8 cellular contexts compared by ENCODE assay signal in the genomic region with DNA sequence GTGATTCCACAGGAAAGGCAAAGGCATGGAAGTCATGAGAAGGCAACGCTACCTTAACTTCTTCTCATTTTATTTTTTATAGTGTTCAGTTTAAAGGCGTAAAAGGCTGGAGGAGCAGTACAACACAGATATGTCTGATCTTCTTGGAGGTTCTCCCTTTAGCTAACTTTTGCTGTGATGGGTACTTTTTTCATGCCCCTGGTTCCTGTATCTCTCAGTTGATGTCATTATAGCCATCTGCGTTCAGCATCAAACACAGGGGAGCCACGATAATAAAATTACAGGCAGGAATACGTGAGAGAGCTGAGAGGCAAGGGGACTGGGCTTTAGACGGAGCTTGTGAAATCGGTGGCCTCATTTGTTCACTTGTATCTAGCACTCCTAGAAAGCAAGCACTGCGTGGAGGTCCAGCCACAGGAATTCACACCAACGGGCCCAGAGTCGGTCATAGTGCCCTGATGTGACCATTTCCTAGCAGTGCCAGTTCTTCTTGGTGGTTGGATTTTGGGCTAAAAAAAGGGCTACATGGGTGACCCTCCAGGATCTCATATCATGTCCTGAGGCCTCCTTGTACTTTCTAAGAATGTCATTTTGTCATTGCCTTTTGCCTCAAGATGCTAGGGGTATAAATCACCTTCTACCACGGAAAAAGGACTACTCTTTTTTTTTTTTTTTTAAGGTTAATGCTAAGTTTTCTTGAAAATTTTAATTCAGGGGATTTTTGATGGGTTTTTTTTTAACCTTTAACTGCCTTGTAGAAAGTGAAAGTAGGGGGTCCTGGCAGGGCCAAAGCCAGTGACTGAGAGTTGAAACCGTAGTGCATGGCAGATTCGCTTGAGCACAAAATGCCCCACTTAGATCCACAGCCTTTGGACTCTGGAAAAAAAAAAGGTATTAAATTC.
A peak's percentile ranks its signal among the peaks of the same experiment; 100 is the strongest.
DNase-seq lines count a peak whose midpoint lies in the region; ATAC-seq and TF ChIP-seq lines count a peak whose summit lies in the region.

No MANE protein-coding gene starts in this region.

- TF ChIP-seq POLR2A in lower leg skin (IDR thresholded peaks at IDR 0.05) (no peak), testis (IDR thresholded peaks at IDR 0.05) (no peak)

- H3K27me3 ChIP-seq in testis, result no peaks in the 10 kb centered on the region

- H3K4me3 ChIP-seq in lower leg skin (ENCODE audit: low read depth, poor library complexity, severe bottlenecking) (no peak overlapping the region), testis (no peak overlapping the region)

- peak overlapping the region; percentile 85 to 94 for H3K4me3 Mint-ChIP-seq in activated T-cell treated with anti-CD3 and anti-CD28 coated beads, Interleukin-2, amount 50 U/mL, for 72 hours

- WGBS in lower leg skin, 2 donors, result 87 to 89% methylated on average over 13 of the region's 13 CpGs
- 91 to 95% methylated on average over 13 of the region's 13 CpGs for WGBS in testis, 2 donors

- peaks cover 100% of the 10 kb centered on the region for H3K4me1 Mint-ChIP-seq in activated T-cell treated with anti-CD3 and anti-CD28 coated beads, Interleukin-2, amount 50 U/mL, for 72 hours (ENCODE audit: low read depth)

- peak; percentile 49 for ATAC-seq in HG02884 (IDR thresholded peaks at IDR 0.05; ENCODE audit: unreplicated experiment)
- peak; percentile 34 to 54 for ATAC-seq in activated T-cell treated with anti-CD3 and anti-CD28 coated beads, Interleukin-2, amount 50 U/mL, for 72 hours (replicated peaks in 1 of 2)
- ATAC-seq in stimulated activated naive CD8-positive, alpha-beta T cell treated with anti-CD3 and anti-CD28 coated beads, Interleukin-15, Interleukin-2, amounts not matched to agents 100 U/mL and 50 U/mL, for 24 hours, result peak; percentile 55

- intact Hi-C loops in lower leg skin (cut with DNase I; ENCODE audit: low total_unique reads), result no loop called here
- intact Hi-C loops in testis (cut with DNase I; ENCODE audit: low total_unique reads), result no loop called here

- no peaks in the 10 kb centered on the region for H3K9me3 ChIP-seq in testis

- no peaks in the 10 kb centered on the region for H3K36me3 ChIP-seq in testis (ENCODE audit: low read depth, missing control alignments)

- peaks cover 19 to 28% of the 10 kb centered on the region in 2 donors for H3K36me3 Mint-ChIP-seq in activated T-cell treated with anti-CD3 and anti-CD28 coated beads, Interleukin-2, amount 50 U/mL, for 72 hours (ENCODE audit: insufficient read depth in 2 of 2)

- peak overlapping the region; percentile 100 for H3K27ac Mint-ChIP-seq in activated T-cell treated with anti-CD3 and anti-CD28 coated beads, Interleukin-2, amount 50 U/mL, for 72 hours

- H3K9me3 Mint-ChIP-seq in activated T-cell treated with anti-CD3 and anti-CD28 coated beads, Interleukin-2, amount 50 U/mL, for 72 hours, result no peaks in the 10 kb centered on the region

- peak; percentile 72 for DNase-seq in activated effector memory CD4-positive, alpha-beta T cell treated with anti-CD3 and anti-CD28 coated beads, Interleukin-2, amount 50 U/mL, for 16 hours
- DNase-seq in activated effector memory CD4-positive, alpha-beta T cell treated with Interleukin-2 at 50 U/mL for 16 hours, result no peak
- peak; percentile 48 to 63 for DNase-seq in activated T-cell treated with anti-CD3 and anti-CD28 coated beads, Interleukin-2, amount 50 U/mL, for 72 hours
- peak; percentile 51 for DNase-seq in stimulated activated naive CD8-positive, alpha-beta T cell treated with anti-CD3 and anti-CD28 coated beads, Interleukin-15, Interleukin-2, amounts not matched to agents 100 U/mL and 50 U/mL, for 24 hours
- no peak for DNase-seq in lower leg skin (ENCODE audit: low spot score in 2 of 2)
- no peak for DNase-seq in testis
- DNase-seq in NCI-H446 treated with DMSO at 0.1 percent for 48 hours (lab: John Stamatoyannopoulos, UW), result no peak

- no peaks in the 10 kb centered on the region for H3K4me1 ChIP-seq in testis

- no peaks in the 10 kb centered on the region for H3K27me3 Mint-ChIP-seq in activated T-cell treated with anti-CD3 and anti-CD28 coated beads, Interleukin-2, amount 50 U/mL, for 72 hours (ENCODE audit: low read depth)

- TF ChIP-seq CTCF in lower leg skin (IDR thresholded peaks at IDR 0.05) (no peak), testis (IDR thresholded peaks at IDR 0.05) (no peak)

- no peak overlapping the region for H3K27ac ChIP-seq in testis

Comparison
In these comparisons a context has a peak if more than half of its experiments do, and no peak if none do; other contexts are left out.
1. DNase-seq: peak in activated effector memory CD4-positive, alpha-beta T cell treated with anti-CD3 and anti-CD28 coated beads, Interleukin-2, amount 50 U/mL, for 16 hours (single experiment), activated T-cell treated with anti-CD3 and anti-CD28 coated beads, Interleukin-2, amount 50 U/mL, for 72 hours (2 of 2) and stimulated activated naive CD8-positive, alpha-beta T cell treated with anti-CD3 and anti-CD28 coated beads, Interleukin-15, Interleukin-2, amounts not matched to agents 100 U/mL and 50 U/mL, for 24 hours (single experiment); none in activated effector memory CD4-positive, alpha-beta T cell treated with Interleukin-2 at 50 U/mL for 16 hours (single experiment), lower leg skin (0 of 2), testis (single experiment) and NCI-H446 treated with DMSO at 0.1 percent for 48 hours (single experiment).
2. Peak in every context shown above with its lines, with median percentiles within 50 percentile points of each other: ATAC-seq.